9 cellular contexts compared by ENCODE assay signal in the genomic region with DNA sequence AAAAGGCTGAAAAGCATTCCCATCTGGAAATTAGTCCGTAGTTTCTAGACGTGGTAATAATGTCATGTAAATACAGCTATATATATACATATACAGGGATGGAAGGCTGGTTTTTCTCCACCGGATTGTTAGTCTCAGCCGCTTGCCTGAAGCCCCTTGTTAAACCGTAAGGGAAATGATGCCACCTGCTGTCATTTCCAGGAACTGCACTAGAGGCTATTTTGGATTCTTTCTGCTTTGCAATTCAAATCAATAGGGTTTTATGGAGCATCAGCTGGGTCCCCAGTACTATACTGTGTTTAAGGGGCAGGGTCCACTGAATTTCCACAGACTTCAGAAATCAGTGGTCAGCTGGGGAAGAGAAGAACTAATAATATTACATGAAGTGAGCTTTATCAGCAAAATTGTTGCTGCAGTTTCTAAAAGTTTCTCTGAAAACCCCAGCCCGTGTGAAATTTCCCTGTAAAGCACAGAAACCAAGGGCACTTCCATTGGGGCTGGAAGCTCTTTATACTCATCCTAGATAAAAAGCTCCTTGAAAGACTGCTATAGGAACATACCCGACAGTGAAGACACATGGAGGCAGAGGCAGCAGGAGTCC. TPM values are rescaled to one million over a fixed set of nuclear protein-coding genes. Genes with fewer than 3 reads are reported as not detected.
DNase-seq lines count a peak whose midpoint lies in the region; ATAC-seq and TF ChIP-seq lines count a peak whose summit lies in the region.
"Had no signal": no experiment of that assay in that cellular context is flagged by ENCODE, and none has a peak within 500 bp of the region (broad histone marks: within the 10 kb centered on the region; RNA-seq: fewer than 3 reads in every experiment).

No MANE protein-coding gene starts in this region.

- no peak overlapping the region for H3K9ac ChIP-seq in adipocyte (ENCODE audit: low read length)

- H3K9me3 ChIP-seq in adipocyte (ENCODE audit: control insufficient read depth, low read length) (no peaks in the 10 kb centered on the region), right atrium auricular region (no peaks in the 10 kb centered on the region), gastrocnemius medialis (no peaks in the 10 kb centered on the region)

- in situ Hi-C loops in gastrocnemius medialis (cut with MboI; ENCODE audit: low sequenced_read_pairs in 4 of 4): loop anchor here (5.0 to 25.0 kb wide), 2 partner anchors 86 to 626 kb away; no protein-coding TSS in a partner anchor

- no peak overlapping the region for H3K4me3 Mint-ChIP-seq in T-cell
- H3K4me3 Mint-ChIP-seq: dendritic cell treated with granulocyte-macrophage colony-stimulating factor and Interleukin-4, amounts not matched to agents 40 ng/mL and 50 ng/mL, for 4 days had no signal

- TF ChIP-seq CTCF in right atrium auricular region (IDR thresholded peaks at IDR 0.05) (peak; percentile 92 to 98), gastrocnemius medialis (IDR thresholded peaks at IDR 0.05 in 4 of 5, conservative IDR thresholded peaks at IDR 0.05 in 1 of 5) (peak; percentile 91 to 96 (median 95))

- no peak for TF ChIP-seq POLR2A in gastrocnemius medialis (IDR thresholded peaks at IDR 0.05)

- POLR2A ChIA-PET in T-cell (lab: Charles Lee): interaction anchor here in 1 of 2 donors (0.6 to 1.0 kb wide), 2 partner anchors 59 to 86 kb away, joined by 3 to 7 read pairs; no protein-coding TSS in a partner anchor

- CTCF ChIA-PET in T-cell (lab: Charles Lee): interaction anchor here (0.5 to 3.4 kb wide), 30 partner anchors 11 to 625 kb away, joined by 3 to 83 read pairs (median 5); a partner anchor contains a TSS

- H3K27ac ChIP-seq in right atrium auricular region (peak overlapping the region; percentile 82 to 84), gastrocnemius medialis (peak overlapping the region; percentile 82 to 92 (median 86))

- H3K4me3 ChIP-seq in adipocyte (ENCODE audit: low read length) (no peak overlapping the region), right atrium auricular region (no peak overlapping the region), gastrocnemius medialis (no peak overlapping the region)

- no peaks in the 10 kb centered on the region for H3K9me3 Mint-ChIP-seq in T-cell
- H3K9me3 Mint-ChIP-seq: dendritic cell treated with granulocyte-macrophage colony-stimulating factor and Interleukin-4, amounts not matched to agents 40 ng/mL and 50 ng/mL, for 4 days had no signal

- intact Hi-C loops in gastrocnemius medialis (cut with DNase I; ENCODE audit: low total_unique reads): loop anchor here (1.0 kb wide), 1 partner anchor 88 kb away; no protein-coding TSS in a partner anchor

- ATAC-seq in GM21723 (IDR thresholded peaks at IDR 0.05; ENCODE audit: unreplicated experiment) (peak; percentile 77), T-cell (replicated peaks in 1 of 4) (peak; percentile 73 to 83 (median 78)), gastrocnemius medialis (peak; percentile 38 to 39), HG02840 (IDR thresholded peaks at IDR 0.05; ENCODE audit: low FRiP score, unreplicated experiment) (no peak)

- DNase-seq in COLO829 (ENCODE audit: low spot score) (peak; percentile 83), NCI-H128 (lab: John Stamatoyannopoulos, UW; ENCODE audit: unreplicated experiment) (peak; percentile 68), T-cell (peak; percentile 8 to 80 (median 65)), adipocyte (ENCODE audit: low read depth) (peak; percentile 93), right atrium auricular region (ENCODE audit: low spot score) (peak; percentile 84), gastrocnemius medialis (peak; percentile 51 to 68)

- no peaks in the 10 kb centered on the region for H3K27me3 Mint-ChIP-seq in T-cell
- H3K27me3 Mint-ChIP-seq: dendritic cell treated with granulocyte-macrophage colony-stimulating factor and Interleukin-4, amounts not matched to agents 40 ng/mL and 50 ng/mL, for 4 days had no signal

- H3K27me3 ChIP-seq in adipocyte (replicated peaks; ENCODE audit: control insufficient read depth, insufficient read depth, low read length) (peaks cover 3% of the 10 kb centered on the region), right atrium auricular region (no peaks in the 10 kb centered on the region), gastrocnemius medialis (no peaks in the 10 kb centered on the region)

- H3K4me1 ChIP-seq in adipocyte (ENCODE audit: control insufficient read depth, insufficient read depth, low read length): peaks cover 11% of the 10 kb centered on the region
- peaks cover 0 to 62% of the 10 kb centered on the region in 2 donors for H3K4me1 ChIP-seq in right atrium auricular region
- peaks cover 46 to 61% of the 10 kb centered on the region in 2 donors for H3K4me1 ChIP-seq in gastrocnemius medialis

- H3K4me1 Mint-ChIP-seq in T-cell: peaks cover 15 to 31% (median 19%) of the 10 kb centered on the region in 3 donors

- H3K27ac Mint-ChIP-seq in T-cell: peak overlapping the region; percentile 31 to 66

- peaks cover 56% of the 10 kb centered on the region for H3K36me3 Mint-ChIP-seq in T-cell

- no peaks in the 10 kb centered on the region for H3K36me3 ChIP-seq in adipocyte (ENCODE audit: control insufficient read depth, insufficient read depth, low read length, severe bottlenecking)
- H3K36me3 ChIP-seq in right atrium auricular region: peaks cover 23% of the 10 kb centered on the region
- peaks cover 0 to 6% of the 10 kb centered on the region in 2 donors for H3K36me3 ChIP-seq in gastrocnemius medialis

RNA-seq across cellular contexts. Expression of a gene that starts 33.8 kb away (rescaled TPM):
- total RNA-seq in T-cell (1 to 10 TPM; 5.1 to 9.9 (median 8.5) TPM), right atrium auricular region (10 to 100 TPM; 22.4 to 52.0 TPM), gastrocnemius medialis (10 to 100 TPM in 3 of 4 donors, 1 to 10 TPM in 1; 9.2 to 15.7 (median 11.7) TPM)

RNA-seq across cellular contexts. Expression of a gene that starts 58.0 kb away (rescaled TPM):
- total RNA-seq in T-cell: 100 to 1,000 TPM; 101 to 126 (median 107) TPM
- total RNA-seq in right atrium auricular region: 10 to 100 TPM; 26.5 to 39.3 TPM
- 10 to 100 TPM in 1 of 4 donors, 1 to 10 TPM in 3; 6.0 to 14.8 (median 7.5) TPM for total RNA-seq in gastrocnemius medialis
